Comparison of ENCODE assay signal across 7 cellular contexts in genomic region chr10:102503264-102504178, GRCh38.
DNase-seq lines count a peak whose midpoint lies in the region; ATAC-seq and TF ChIP-seq lines count a peak whose summit lies in the region.

TSS of gene SUFU (plus strand) at chr10:102503972. CDS start at chr10:102504153, 181 bp downstream.

- peaks cover 21% of the 10 kb centered on the region for H3K36me3 Mint-ChIP-seq in T-helper 2 cell treated with Interferon-gamma antibody and Interleukin-4, amounts not matched to agents 5 μg/mL and 100 μg/mL, for 36 hours (ENCODE audit: low read depth)

- peak; percentile 80 for TF ChIP-seq POLR2A in GM18505 (IDR thresholded peaks at IDR 0.05; ENCODE audit: borderline replicate concordance, extremely low read depth, insufficient read depth, insufficient read length)

- H3K27me3 Mint-ChIP-seq in T-helper 2 cell treated with Interferon-gamma antibody and Interleukin-4, amounts not matched to agents 5 μg/mL and 100 μg/mL, for 36 hours (ENCODE audit: low read depth) = no peaks in the 10 kb centered on the region

- peak within 1 kb of the TSS; percentile 80 for H3K27ac Mint-ChIP-seq in T-helper 2 cell treated with Interferon-gamma antibody and Interleukin-4, amounts not matched to agents 5 μg/mL and 100 μg/mL, for 36 hours

- DNase-seq in NCI-H1930 (lab: John Stamatoyannopoulos, UW) = peak; percentile 94 to 95
- peak; percentile 96 for DNase-seq in T-helper 2 cell treated with Interferon-gamma antibody and Interleukin-4, amounts not matched to agents 5 μg/mL and 100 μg/mL, for 36 hours (ENCODE audit: low spot score)
- peak; percentile 98 for DNase-seq in astrocyte of the cerebellum (ENCODE audit: low read depth)
- peak; percentile 97 to 98 for DNase-seq in hippocampal formation (lab: John Stamatoyannopoulos, UW)
- peak; percentile 96 for DNase-seq in retina

- ATAC-seq in GM18505 (IDR thresholded peaks at IDR 0.05; ENCODE audit: unreplicated experiment) (peak; percentile 53), HG02973 (IDR thresholded peaks at IDR 0.05; ENCODE audit: unreplicated experiment) (peak; percentile 59)

- peak; percentile 93 for TF ChIP-seq CTCF in astrocyte of the cerebellum (IDR thresholded peaks at IDR 0.05; ENCODE audit: low read depth, low read length, missing control alignments)

- H3K4me3 Mint-ChIP-seq in T-helper 2 cell treated with Interferon-gamma antibody and Interleukin-4, amounts not matched to agents 5 μg/mL and 100 μg/mL, for 36 hours = no peak within 1 kb of the TSS

- H3K4me3 ChIP-seq in astrocyte of the cerebellum (ENCODE audit: low read depth, low read length) = peak within 1 kb of the TSS; percentile 98

- H3K9me3 Mint-ChIP-seq in T-helper 2 cell treated with Interferon-gamma antibody and Interleukin-4, amounts not matched to agents 5 μg/mL and 100 μg/mL, for 36 hours = no peaks in the 10 kb centered on the region

- in situ Hi-C loops in astrocyte of the cerebellum (cut with HindIII; ENCODE audit: low sequenced_read_pairs) = loop anchor here (10.0 kb wide), 2 partner anchors 91 to 279 kb away; partner anchors contain the start of gene ELOVL3

- peaks cover 26% of the 10 kb centered on the region for H3K4me1 Mint-ChIP-seq in T-helper 2 cell treated with Interferon-gamma antibody and Interleukin-4, amounts not matched to agents 5 μg/mL and 100 μg/mL, for 36 hours (ENCODE audit: low read depth)

Comparison
In these comparisons a context has a peak if more than half of its experiments do, and no peak if none do; other contexts are left out.
1. Peak in every context shown above with its lines: DNase-seq, ATAC-seq and H3K4me3 ChIP-seq.